ENCODE assay signal across 27 cellular contexts in the genomic region with DNA sequence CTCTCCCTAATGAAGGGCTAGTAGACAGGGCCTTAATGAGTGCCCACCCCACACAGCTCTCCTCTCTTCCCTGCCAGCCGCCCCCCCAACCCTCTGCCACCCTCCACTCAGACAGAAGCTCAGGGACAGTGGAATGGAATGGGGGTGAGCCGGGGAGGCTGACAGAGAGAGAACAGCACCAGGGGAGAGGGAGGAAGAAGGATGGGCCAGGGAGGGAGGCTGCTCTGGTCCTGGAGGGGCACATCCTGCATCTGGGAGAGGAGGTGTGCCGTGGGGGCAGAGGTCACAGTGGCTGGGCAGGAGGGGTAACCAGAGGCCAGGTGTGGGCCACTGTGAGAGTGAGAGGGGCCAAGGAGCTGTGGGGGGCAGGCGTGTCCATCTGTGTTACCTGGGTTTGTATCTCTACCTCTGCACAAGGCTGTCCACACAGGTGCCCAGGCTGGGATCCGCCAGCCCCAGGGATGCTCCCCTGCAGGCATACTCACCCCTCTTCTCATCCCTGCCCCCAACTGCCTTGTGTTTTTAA. TPM values are rescaled to one million over a fixed set of nuclear protein-coding genes. Genes with fewer than 3 reads are reported as not detected.
A peak's percentile ranks its signal among the peaks of the same experiment; 100 is the strongest.
DNase-seq lines count a peak whose midpoint lies in the region; ATAC-seq, FAIRE-seq and TF ChIP-seq lines count a peak whose summit lies in the region.
"Had no signal": no experiment of that assay in that cellular context is flagged by ENCODE, and none has a peak within 500 bp of the region (broad histone marks: within the 10 kb centered on the region; RNA-seq: fewer than 3 reads in every experiment).

No MANE protein-coding gene starts in this region.

- H3K27me3 Mint-ChIP-seq in CD4-positive, alpha-beta T cell: no peaks in the 10 kb centered on the region
- peaks cover 18% of the 10 kb centered on the region for H3K27me3 Mint-ChIP-seq in GM23338 (ENCODE audit: insufficient read depth, low read depth, poor library complexity)
- H3K27me3 Mint-ChIP-seq in astrocyte (ENCODE audit: low read depth, unreplicated experiment): no peaks in the 10 kb centered on the region

- H3K27me3 ChIP-seq in CD4-positive, alpha-beta T cell (ENCODE audit: control insufficient read depth, insufficient read depth, low read length): no peaks in the 10 kb centered on the region
- H3K27me3 ChIP-seq in GM23338 (ENCODE audit: insufficient read depth) (no peaks in the 10 kb centered on the region), astrocyte (ENCODE audit: insufficient read depth, low read length) (no peaks in the 10 kb centered on the region), neural cell (ENCODE audit: insufficient read depth, low read depth, low read length) (no peaks in the 10 kb centered on the region), HAP-1 (ENCODE audit: low read depth) (no peaks in the 10 kb centered on the region)
- H3K27me3 ChIP-seq: ascending aorta had no signal

- H3K9me3 ChIP-seq in CD4-positive, alpha-beta T cell (ENCODE audit: control insufficient read depth, low read length): no peaks in the 10 kb centered on the region
- H3K9me3 ChIP-seq in astrocyte (ENCODE audit: insufficient read depth, low read depth, low read length): no peaks in the 10 kb centered on the region
- no peaks in the 10 kb centered on the region for H3K9me3 ChIP-seq in neural cell (ENCODE audit: low read length)
- no peaks in the 10 kb centered on the region for H3K9me3 ChIP-seq in HAP-1
- H3K9me3 ChIP-seq: ascending aorta, esophagus muscularis mucosa, mucosa of descending colon, tibial artery had no signal

- TF ChIP-seq EP300 in neural cell (conservative IDR thresholded peaks at IDR 0.05; ENCODE audit: poor library complexity, severe bottlenecking): no peak

- POLR2A ChIA-PET in CD4-positive, alpha-beta T cell (lab: Charles Lee): no interaction called here

- intact Hi-C loops in CD4-positive, alpha-beta T cell (cut with DNase I, micrococcal nuclease): no loop called here

- H3K36me3 Mint-ChIP-seq in CD4-positive, alpha-beta T cell (ENCODE audit: low read depth): no peaks in the 10 kb centered on the region
- H3K36me3 Mint-ChIP-seq in GM23338 (ENCODE audit: low read depth) (no peaks in the 10 kb centered on the region; the same call in 2 of the 3 replicates), astrocyte (ENCODE audit: low read depth, unreplicated experiment) (peaks cover 3% of the 10 kb centered on the region)
- H3K36me3 Mint-ChIP-seq: activated naive CD4-positive, alpha-beta T cell treated with anti-CD3 and anti-CD28 coated beads, Interleukin-2, amount 10 ng/mL, durations not matched to agents 7 days and 5 days had no signal

- CTCF ChIA-PET in CD4-positive, alpha-beta T cell (lab: Charles Lee): interaction anchor here (1.2 kb wide), 1 partner anchor 74 kb away, joined by 3 read pairs; no protein-coding TSS in a partner anchor

- H3K79me2 ChIP-seq in GM23338 (replicated peaks; ENCODE audit: insufficient read depth): no peaks in the 10 kb centered on the region
- no peaks in the 10 kb centered on the region for H3K79me2 ChIP-seq in astrocyte (ENCODE audit: insufficient read depth, low read length)
- H3K79me2 ChIP-seq in neural cell (replicated peaks; ENCODE audit: insufficient read depth, low read length): peaks cover 50% of the 10 kb centered on the region

- H3K4me1 ChIP-seq in GM23338 (ENCODE audit: insufficient read depth): peaks cover 22% of the 10 kb centered on the region
- peaks cover 7% of the 10 kb centered on the region for H3K4me1 ChIP-seq in astrocyte (ENCODE audit: insufficient read depth, low read length)
- peaks cover 4% of the 10 kb centered on the region; the same call in 1 of the 2 replicates for H3K4me1 ChIP-seq in HAP-1

- no peaks in the 10 kb centered on the region for H3K9me3 Mint-ChIP-seq in CD4-positive, alpha-beta T cell
- no peaks in the 10 kb centered on the region; the same call in 2 of the 3 replicates for H3K9me3 Mint-ChIP-seq in GM23338
- no peaks in the 10 kb centered on the region for H3K9me3 Mint-ChIP-seq in astrocyte (ENCODE audit: unreplicated experiment)
- H3K9me3 Mint-ChIP-seq: activated naive CD4-positive, alpha-beta T cell treated with anti-CD3 and anti-CD28 coated beads, Interleukin-2, amount 10 ng/mL, durations not matched to agents 7 days and 5 days had no signal

- H4K20me1 ChIP-seq in GM23338 (replicated peaks; ENCODE audit: insufficient read depth) (no peaks in the 10 kb centered on the region), astrocyte (ENCODE audit: insufficient read depth, low read length) (no peaks in the 10 kb centered on the region), neural cell (ENCODE audit: insufficient read depth) (no peaks in the 10 kb centered on the region)

- ATAC-seq in CD4-positive, alpha-beta T cell (ENCODE audit: poor library complexity): no peak
- no peak for ATAC-seq in GM23338
- ATAC-seq in activated CD4-positive, CD25-positive, alpha-beta regulatory T cell treated with anti-CD3 and anti-CD28 coated beads, Interleukin-2, amount 50 U/mL, for 24 hours: no peak
- ATAC-seq: activated CD8-positive, alpha-beta T cell treated with anti-CD3 and anti-CD28 coated beads, Interleukin-2, amount 10 ng/mL, durations not matched to agents 7 days and 5 days; mucosa of descending colon had no signal

- H3K4me1 Mint-ChIP-seq in CD4-positive, alpha-beta T cell (ENCODE audit: low read depth): peaks cover 27% of the 10 kb centered on the region
- H3K4me1 Mint-ChIP-seq in GM23338: peaks cover 37% of the 10 kb centered on the region
- peaks cover 8% of the 10 kb centered on the region for H3K4me1 Mint-ChIP-seq in astrocyte (ENCODE audit: low read depth, unreplicated experiment)

- H3F3A ChIP-seq in GM23338 (replicated peaks; ENCODE audit: low read depth) (peaks cover 2% of the 10 kb centered on the region; the same call in 1 of the 2 replicates), neural cell (ENCODE audit: insufficient read depth, low read length, poor library complexity, severe bottlenecking) (no peaks in the 10 kb centered on the region)

- no peak overlapping the region for H3K9ac ChIP-seq in astrocyte (ENCODE audit: low read length)
- H3K9ac ChIP-seq in neural cell (ENCODE audit: low read length): peak overlapping the region; percentile 97

- no peak overlapping the region for H2AFZ ChIP-seq in GM23338
- no peak overlapping the region for H2AFZ ChIP-seq in astrocyte (ENCODE audit: low read depth, low read length)
- H2AFZ ChIP-seq in neural cell (ENCODE audit: low read depth, low read length): no peak overlapping the region

- H3K4me3 ChIP-seq in GM23338 (no peak overlapping the region), astrocyte (ENCODE audit: insufficient read depth, low read depth, low read length) (no peak overlapping the region), neural cell (ENCODE audit: low read length) (peak overlapping the region; percentile 83), HAP-1 (no peak overlapping the region)
- H3K4me3 ChIP-seq: ascending aorta, esophagus muscularis mucosa, mucosa of descending colon, tibial artery had no signal

- H3K36me3 ChIP-seq in GM23338 (ENCODE audit: insufficient read depth) (no peaks in the 10 kb centered on the region), astrocyte (ENCODE audit: insufficient read depth, low read length) (no peaks in the 10 kb centered on the region), neural cell (ENCODE audit: insufficient read depth, low read length) (no peaks in the 10 kb centered on the region), HAP-1 (replicated peaks) (no peaks in the 10 kb centered on the region)
- H3K36me3 ChIP-seq: ascending aorta, tibial artery had no signal

- TF ChIP-seq CTCF in CD4-positive, alpha-beta T cell (IDR thresholded peaks at IDR 0.05): no peak
- TF ChIP-seq CTCF in GM23338 (conservative IDR thresholded peaks at IDR 0.05; ENCODE audit: low read depth in 2 of 2) (no peak), astrocyte (IDR thresholded peaks at IDR 0.05; ENCODE audit: insufficient read depth, low read depth, low read length) (no peak), neural cell (IDR thresholded peaks at IDR 0.05; ENCODE audit: poor library complexity, severe bottlenecking) (no peak)

- H3K27ac ChIP-seq in CD4-positive, alpha-beta T cell (ENCODE audit: low read depth, low read length): no peak overlapping the region
- H3K27ac ChIP-seq in GM23338 (ENCODE audit: low read depth) (no peak overlapping the region), astrocyte (ENCODE audit: low read depth, low read length) (no peak overlapping the region), neural cell (ENCODE audit: low read length) (no peak overlapping the region)
- H3K27ac ChIP-seq: ascending aorta, tibial artery had no signal

- DNase-seq in CD4-positive, alpha-beta T cell: no peak
- DNase-seq in GM23338 (ENCODE audit: low spot score): no peak
- DNase-seq in astrocyte (ENCODE audit: low read depth): no peak
- no peak for DNase-seq in HAP-1 (ENCODE audit: low spot score in 2 of 2)
- no peak for DNase-seq in AML-193 (lab: John Stamatoyannopoulos, UW)
- DNase-seq: activated CD4-positive, CD25-positive, alpha-beta regulatory T cell; activated CD8-positive, alpha-beta T cell treated with anti-CD3 and anti-CD28 coated beads, Interleukin-2, amount 10 ng/mL, durations not matched to agents 7 days and 5 days; activated naive CD4-positive, alpha-beta T cell treated with anti-CD3 and anti-CD28 coated beads, Interleukin-2, amount 10 ng/mL, durations not matched to agents 7 days and 5 days; activated T-cell treated with anti-CD3 and anti-CD28 coated beads, Interleukin-2, amount 50 U/mL, for 1 hour; cerebellar nuclear complex; islet precursor cell; NCI-H146; NCI-H2171 treated with DMSO at 0.1 percent for 48 hours; NCI-H526; occipital lobe; retina; stimulated activated CD4-positive, alpha-beta T cell treated with anti-CD3 and anti-CD28 coated beads, Interleukin-2, amount 100 ng/mL, for 48 hours; stimulated activated naive CD4-positive, alpha-beta T cell; tibial artery had no signal

- FAIRE-seq in astrocyte (lab: Jason Lieb, UNC): no peak
- FAIRE-seq: frontal cortex had no signal

- H3K9me2 ChIP-seq in GM23338 (ENCODE audit: insufficient read depth) (no peaks in the 10 kb centered on the region), neural cell (ENCODE audit: insufficient read depth, low read length) (no peaks in the 10 kb centered on the region)

- in situ Hi-C loops in HAP-1 (cut with MboI; ENCODE audit: low sequenced_read_pairs): no loop called here

- no peak for TF ChIP-seq RAD21 in neural cell (conservative IDR thresholded peaks at IDR 0.05)

- H3K4me2 ChIP-seq in GM23338 (no peak overlapping the region), astrocyte (ENCODE audit: low read length) (no peak overlapping the region), neural cell (ENCODE audit: low read length) (no peak overlapping the region)

- no peak overlapping the region for H3K4me3 Mint-ChIP-seq in CD4-positive, alpha-beta T cell
- H3K4me3 Mint-ChIP-seq in GM23338 (peak overlapping the region; percentile 45; the same call in 1 of the 3 replicates), astrocyte (ENCODE audit: unreplicated experiment) (no peak overlapping the region)
- H3K4me3 Mint-ChIP-seq: activated CD8-positive, alpha-beta T cell treated with anti-CD3 and anti-CD28 coated beads, Interleukin-2, amount 10 ng/mL, durations not matched to agents 7 days and 5 days; activated naive CD4-positive, alpha-beta T cell treated with anti-CD3 and anti-CD28 coated beads, Interleukin-2, amount 10 ng/mL, durations not matched to agents 7 days and 5 days had no signal

- peak overlapping the region; percentile 43 for H3K27ac Mint-ChIP-seq in CD4-positive, alpha-beta T cell
- H3K27ac Mint-ChIP-seq in GM23338 (peak overlapping the region; percentile 64; the same call in 1 of the 2 replicates), astrocyte (ENCODE audit: unreplicated experiment) (peak overlapping the region; percentile 87)
- H3K27ac Mint-ChIP-seq: activated CD8-positive, alpha-beta T cell treated with anti-CD3 and anti-CD28 coated beads, Interleukin-2, amount 10 ng/mL, durations not matched to agents 7 days and 5 days; activated naive CD4-positive, alpha-beta T cell treated with anti-CD3 and anti-CD28 coated beads, Interleukin-2, amount 10 ng/mL, durations not matched to agents 7 days and 5 days had no signal

RNA-seq across cellular contexts. Expression of a gene that starts 2.4 kb away (rescaled TPM):
- under 1 TPM; 0.66 to 0.75 TPM for total RNA-seq in CD4-positive, alpha-beta T cell
- 2.3 and 4.9 TPM in 2 replicates for total RNA-seq in GM23338 (2014; rRNA removed; shearing (Covaris generic))
- polyA plus RNA-seq in GM23338 (2016; fragmentation: Nextera tagmentation; extraction: Ambion mirVana) (0.19 and 0.49 TPM in 2 replicates), neural cell (70.1 and 86.6 TPM in 2 replicates)
- 2.5 and 2.6 TPM in 2 replicates for total RNA-seq in astrocyte
- polyA minus RNA-seq in neural cell: 53.9 and 71.1 TPM in 2 replicates
- total RNA-seq: H4 had no signal

RNA-seq across cellular contexts. Expression of a gene that starts 7.2 kb away (rescaled TPM):
- total RNA-seq in CD4-positive, alpha-beta T cell: 10 to 100 TPM; 34.6 to 36.5 TPM
- total RNA-seq in GM23338 (2014; rRNA removed; shearing (Covaris generic)): 22.6 and 24.9 TPM in 2 replicates
- polyA plus RNA-seq in GM23338 (2016; fragmentation: Nextera tagmentation; extraction: Ambion mirVana) (14.6 and 16.4 TPM in 2 replicates), neural cell (2.1 and 3.7 TPM in 2 replicates)
- total RNA-seq in astrocyte: 52.9 and 53.4 TPM in 2 replicates
- polyA minus RNA-seq in neural cell: 4.6 and 5.6 TPM in 2 replicates

RNA-seq across cellular contexts. Expression of a gene that starts 22.1 kb away (rescaled TPM):
- total RNA-seq in CD4-positive, alpha-beta T cell: under 1 TPM; 0.64 to 0.93 TPM
- total RNA-seq in GM23338 (2014; rRNA removed; shearing (Covaris generic)): 0.52 TPM in 1 of 2 replicates, not detected in the other
- 0.42 TPM in 1 of 2 replicates, not detected in the other for polyA plus RNA-seq in GM23338 (2016; fragmentation: Nextera tagmentation; extraction: Ambion mirVana)
- total RNA-seq in astrocyte: 2.5 and 2.6 TPM in 2 replicates
- not detected in 2 replicates for polyA plus RNA-seq in neural cell
- not detected in 2 replicates for polyA minus RNA-seq in neural cell
- total RNA-seq: ascending aorta, Daoy, frontal cortex, occipital lobe had no signal

RNA-seq across cellular contexts. Expression of a gene that starts 49.9 kb away (rescaled TPM):
- 10 to 100 TPM; 42.9 to 47.0 TPM for total RNA-seq in CD4-positive, alpha-beta T cell
- 47.8 and 58.9 TPM in 2 replicates for total RNA-seq in GM23338 (2014; rRNA removed; shearing (Covaris generic))
- polyA plus RNA-seq in GM23338 (2016; fragmentation: Nextera tagmentation; extraction: Ambion mirVana): 89.3 and 106 TPM in 2 replicates
- 18.5 and 19.7 TPM in 2 replicates for total RNA-seq in astrocyte
- 24.0 and 33.8 TPM in 2 replicates for polyA plus RNA-seq in neural cell
- polyA minus RNA-seq in neural cell: 8.1 and 9.7 TPM in 2 replicates

RNA-seq across cellular contexts. Expression of a gene that starts 52.8 kb away (rescaled TPM):
- total RNA-seq in CD4-positive, alpha-beta T cell: 1 to 10 TPM; 6.6 to 9.9 TPM
- total RNA-seq in GM23338 (2014; rRNA removed; shearing (Covaris generic)): 2.4 and 8.9 TPM in 2 replicates
- polyA plus RNA-seq in GM23338 (2016; fragmentation: Nextera tagmentation; extraction: Ambion mirVana) (2.2 and 2.3 TPM in 2 replicates), neural cell (3.4 and 7.5 TPM in 2 replicates)
- total RNA-seq in astrocyte: 6.2 and 7.1 TPM in 2 replicates
- 5.0 and 11.4 TPM in 2 replicates for polyA minus RNA-seq in neural cell
